24 cellular contexts compared by ENCODE assay signal in genomic region chr3:35674451-35675109, GRCh38. TPM values are rescaled to one million over a fixed set of nuclear protein-coding genes. Genes with fewer than 3 reads are reported as not detected.
DNase-seq lines count a peak whose midpoint lies in the region; ATAC-seq, FAIRE-seq and TF ChIP-seq lines count a peak whose summit lies in the region.
"Had no signal": no experiment of that assay in that cellular context is flagged by ENCODE, and none has a peak within 500 bp of the region (broad histone marks: within the 10 kb centered on the region; RNA-seq: fewer than 3 reads in every experiment).

No MANE protein-coding gene starts in this region.

- CTCF ChIA-PET in HepG2 (lab: Yijun Ruan, JAX; ENCODE audit: low intra/inter-chr PET ratio, low total read pairs) = no interaction called here

- FAIRE-seq in HepG2 (lab: Jason Lieb, UNC) (no peak), GM19239 (lab: Jason Lieb, UNC) (no peak)
- FAIRE-seq: A204.1, GM12878 had no signal

- H3K9me3 ChIP-seq in right lobe of liver = no peaks in the 10 kb centered on the region
- no peaks in the 10 kb centered on the region for H3K9me3 ChIP-seq in HepG2 (ENCODE audit: low read length)
- H3K9me3 ChIP-seq in SU-DHL-6 (ENCODE audit: insufficient read depth, low read length) = no peaks in the 10 kb centered on the region
- H3K9me3 ChIP-seq in gastrocnemius medialis = no peaks in the 10 kb centered on the region
- H3K9me3 ChIP-seq: BLaER1, Caco-2 had no signal

- H3K27me3 ChIP-seq in right lobe of liver = no peaks in the 10 kb centered on the region
- H3K27me3 ChIP-seq in HepG2 (ENCODE audit: control insufficient read depth in 1 of 2, insufficient read depth in 2 of 2, low read length in 2 of 2) = no peaks in the 10 kb centered on the region
- H3K27me3 ChIP-seq in SU-DHL-6 (ENCODE audit: low read length) = no peaks in the 10 kb centered on the region
- H3K27me3 ChIP-seq in dorsolateral prefrontal cortex = no peaks in the 10 kb centered on the region
- no peaks in the 10 kb centered on the region for H3K27me3 ChIP-seq in gastrocnemius medialis
- H3K27me3 ChIP-seq: BLaER1 had no signal

- peak in 3 of 4 donors; percentile 31 to 49 (median 36) for ATAC-seq in right lobe of liver
- ATAC-seq in HepG2 = no peak
- no peak for ATAC-seq in gastrocnemius medialis
- ATAC-seq in HG02588 (IDR thresholded peaks at IDR 0.05; ENCODE audit: unreplicated experiment) = no peak
- ATAC-seq: CD8-positive, alpha-beta T cell; GM12878; HCT116 had no signal

- H3F3A ChIP-seq in SU-DHL-6 (ENCODE audit: insufficient read depth) = peaks cover 45% of the 10 kb centered on the region

- H3K79me2 ChIP-seq in HepG2 (ENCODE audit: insufficient read depth, low read length) (no peaks in the 10 kb centered on the region), SU-DHL-6 (ENCODE audit: insufficient read depth, low read length) (peaks cover 34% of the 10 kb centered on the region)

- H3K9me2 ChIP-seq in SU-DHL-6 (replicated peaks; ENCODE audit: insufficient read depth, low read length) = no peaks in the 10 kb centered on the region

- no peaks in the 10 kb centered on the region for H3K36me3 ChIP-seq in right lobe of liver
- H3K36me3 ChIP-seq in HepG2 (replicated peaks in 1 of 2; ENCODE audit: control insufficient read depth in 1 of 2, insufficient read depth in 2 of 2, low read length in 2 of 2) = no peaks in the 10 kb centered on the region
- no peaks in the 10 kb centered on the region for H3K36me3 ChIP-seq in SU-DHL-6 (ENCODE audit: low read length)
- no peaks in the 10 kb centered on the region for H3K36me3 ChIP-seq in gastrocnemius medialis

- H3K4me3 ChIP-seq in right lobe of liver = no peak overlapping the region
- H3K4me3 ChIP-seq in HepG2 (replicated peaks in 1 of 3; ENCODE audit: insufficient read depth in 1 of 3, low read depth in 2 of 3, low read length in 3 of 3) = no peak overlapping the region
- no peak overlapping the region for H3K4me3 ChIP-seq in SU-DHL-6 (ENCODE audit: insufficient read depth, low read length, poor library complexity, severe bottlenecking)
- peak overlapping the region in 25 of 59 donors; percentile 1 to 43 (median 23) for H3K4me3 ChIP-seq in dorsolateral prefrontal cortex
- H3K4me3 ChIP-seq in gastrocnemius medialis = no peak overlapping the region
- H3K4me3 ChIP-seq: BLaER1, GM12878, GM23248 had no signal

- in situ Hi-C loops in HepG2 (cut with HindIII; ENCODE audit: extremely low pct_ligation_motif_present, low pct_unique_long_range_greater_than_20kb) (no loop called here), gastrocnemius medialis (cut with MboI; ENCODE audit: low sequenced_read_pairs in 4 of 4) (no loop called here)

- H3K4me1 ChIP-seq in right lobe of liver (peaks cover 0 to 3% (median 0%) of the 10 kb centered on the region in 4 donors), HepG2 (ENCODE audit: insufficient read depth, low read length) (no peaks in the 10 kb centered on the region), gastrocnemius medialis (peaks cover 45 to 72% of the 10 kb centered on the region in 2 donors)
- H3K4me1 ChIP-seq: Caco-2 had no signal

- TF ChIP-seq RAD21 in HepG2 (CRISPR knock-in tag; IDR thresholded peaks at IDR 0.05) = no peak

- H3K27ac ChIP-seq in right lobe of liver (peak overlapping the region in 2 of 3 donors; percentile 36 to 41), HepG2 (ENCODE audit: extremely low read length, insufficient read depth, low read length) (no peak overlapping the region), SU-DHL-6 (ENCODE audit: low read depth, low read length) (peak overlapping the region; percentile 99), dorsolateral prefrontal cortex (peak overlapping the region in 54 of 59 donors; percentile 0 to 91 (median 68)), gastrocnemius medialis (peak overlapping the region; percentile 77 to 94 (median 83))
- H3K27ac ChIP-seq: 22Rv1, BLaER1, C4-2B, GM23248 had no signal

- TF ChIP-seq EP300 in HepG2 (IDR thresholded peaks at IDR 0.05; ENCODE audit: low read depth in 2 of 2, low read length in 2 of 2) = no peak
- no peak for TF ChIP-seq EP300 in HepG2 (CRISPR knock-in tag; IDR thresholded peaks at IDR 0.05; ENCODE audit: borderline replicate concordance)

- no peak overlapping the region for H3K4me2 ChIP-seq in HepG2 (ENCODE audit: low read depth, low read length)
- H3K4me2 ChIP-seq in SU-DHL-6 (ENCODE audit: low read depth, low read length, poor library complexity, severe bottlenecking) = peak overlapping the region; percentile 84
- H3K4me2 ChIP-seq: BLaER1 had no signal

- TF ChIP-seq POLR2A in right lobe of liver (IDR thresholded peaks at IDR 0.05) = no peak
- no peak for TF ChIP-seq POLR2A in HepG2 (IDR thresholded peaks at IDR 0.05; ENCODE audit: insufficient read depth in 1 of 2, low read depth in 2 of 2, low read length in 2 of 2)
- TF ChIP-seq POLR2A in gastrocnemius medialis (IDR thresholded peaks at IDR 0.05) = no peak

- no peak overlapping the region for H3K9ac ChIP-seq in HepG2 (ENCODE audit: insufficient read depth, low read depth, low read length)
- peak overlapping the region; percentile 21; the same call in 1 of the 2 replicates for H3K9ac ChIP-seq in SU-DHL-6 (ENCODE audit: low read length)
- H3K9ac ChIP-seq: BLaER1, GM23248 had no signal

- intact Hi-C loops in right lobe of liver (cut with DNase I) = no loop called here
- intact Hi-C loops in HepG2 (cut with micrococcal nuclease; ENCODE audit: unreplicated experiment) = no loop called here
- intact Hi-C loops in dorsolateral prefrontal cortex (cut with DNase I) = no loop called here
- intact Hi-C loops in gastrocnemius medialis (cut with DNase I; ENCODE audit: low total_unique reads) = no loop called here

- DNase-seq in right lobe of liver = no peak
- DNase-seq in HepG2 (ENCODE audit: low spot score) = no peak
- DNase-seq in dorsolateral prefrontal cortex = no peak
- DNase-seq in gastrocnemius medialis = no peak
- no peak for DNase-seq in GM19239 (ENCODE audit: insufficient read length, low spot score)
- no peak for DNase-seq in NCI-H146 (lab: John Stamatoyannopoulos, UW)
- DNase-seq: Caco-2; CD4-positive, CD25-positive, alpha-beta regulatory T cell; CD8-positive, alpha-beta T cell; DMS153; EL; GDM1; GM23248; H9 had no signal

- H2AFZ ChIP-seq in HepG2 (ENCODE audit: low read length) = no peak overlapping the region
- no peak overlapping the region for H2AFZ ChIP-seq in SU-DHL-6 (ENCODE audit: low read depth, low read length, severe bottlenecking)
- H2AFZ ChIP-seq: GM23248 had no signal

- TF ChIP-seq CTCF in right lobe of liver (IDR thresholded peaks at IDR 0.05) = no peak
- no peak for TF ChIP-seq CTCF in HepG2 (CRISPR knock-in tag; IDR thresholded peaks at IDR 0.05)
- TF ChIP-seq CTCF in SU-DHL-6 (IDR thresholded peaks at IDR 0.05; ENCODE audit: insufficient read depth, low read length, poor library complexity, severe bottlenecking) = no peak
- TF ChIP-seq CTCF in dorsolateral prefrontal cortex (IDR thresholded peaks at IDR 0.05 in 54 of 56, conservative IDR thresholded peaks at IDR 0.05 in 2 of 56; ENCODE audit: low read depth in 1 of 56, partially characterized antibody in 56 of 56) = no peak
- no peak for TF ChIP-seq CTCF in gastrocnemius medialis (IDR thresholded peaks at IDR 0.05 in 4 of 5, conservative IDR thresholded peaks at IDR 0.05 in 1 of 5)

- H4K20me1 ChIP-seq in HepG2 (ENCODE audit: insufficient read depth, low read length) (no peaks in the 10 kb centered on the region), SU-DHL-6 (ENCODE audit: low read depth, low read length) (no peaks in the 10 kb centered on the region)

- 37% methylated on average over 5 of the region's 5 CpGs for WGBS in right lobe of liver (ENCODE audit: insufficient coverage, low coverage, low lambda C conversion rate, missing lambda C conversion rate)
- 22% methylated on average over 5 of the region's 5 CpGs for WGBS in HepG2 (ENCODE audit: low lambda C conversion rate)

- no TSS peak for BruUV-seq in HepG2 (replicated peaks; lab: Mats Ljungman, UMichigan)

- POLR2A ChIA-PET in HepG2 (lab: Yijun Ruan, JAX) = no interaction called here

TF ChIP-seq in HepG2, 621 proteins besides CTCF, POLR2A, EP300 and RAD21 (continues in another document):
- TF ChIP-seq ZBTB1 (CRISPR knock-in tag; IDR thresholded peaks at IDR 0.05; ENCODE audit: borderline replicate concordance) (no peak), MIER2 (CRISPR knock-in tag; IDR thresholded peaks at IDR 0.05) (no peak), MZF1 (CRISPR knock-in tag; IDR thresholded peaks at IDR 0.05; ENCODE audit: borderline replicate concordance) (no peak), RARA (CRISPR knock-in tag; IDR thresholded peaks at IDR 0.05) (no peak), BORCS8-MEF2B (CRISPR knock-in tag; IDR thresholded peaks at IDR 0.05) (no peak), ATRX (CRISPR knock-in tag; IDR thresholded peaks at IDR 0.05; ENCODE audit: borderline replicate concordance) (no peak)

RNA-seq across cellular contexts. Expression of gene ARPP21, which starts 35.3 kb away (rescaled TPM):
- total RNA-seq in right lobe of liver = 1 to 10 TPM in 2 of 6 experiments, under 1 TPM in 3, not detected in 1; 0.51 to 1.8 (median 0.92) TPM
- total RNA-seq in HepG2 (2016; rRNA removed; fragmentation: Illumina TruSeq; extraction: Trizol) = not detected in 2 replicates
- total RNA-seq in HepG2 (2016; cell fraction: cytosol; rRNA removed; fragmentation: Illumina TruSeq; extraction: Trizol; ENCODE audit: low read depth) = not detected in 2 replicates
- total RNA-seq in HepG2 (2016; cell fraction: insoluble cytoplasmic fraction; rRNA removed; fragmentation: Illumina TruSeq; extraction: Trizol) = not detected in 2 replicates
- total RNA-seq in HepG2 (2016; cell fraction: membrane; rRNA removed; fragmentation: Illumina TruSeq; extraction: Trizol) = not detected in 2 replicates
- total RNA-seq in HepG2 (2016; cell fraction: nucleus; rRNA removed; fragmentation: Illumina TruSeq; extraction: Trizol) = not detected in 2 replicates
- polyA plus RNA-seq in HepG2 (2011; rRNA removed) = not detected in 2 replicates
- not detected in 2 replicates for polyA plus RNA-seq in HepG2 (2011; cell fraction: cytosol; rRNA removed)
- not detected in 2 replicates for polyA plus RNA-seq in HepG2 (2011; cell fraction: nucleus; rRNA removed)
- polyA plus RNA-seq in HepG2 (2012) = not detected in 2 replicates
- not detected in 2 replicates for polyA plus RNA-seq in HepG2 (2016; cell fraction: cytosol; fragmentation: Illumina TruSeq; extraction: Trizol; ENCODE audit: low read depth)
- not detected in 2 replicates for polyA plus RNA-seq in HepG2 (2016; cell fraction: insoluble cytoplasmic fraction; fragmentation: Illumina TruSeq; extraction: Trizol; ENCODE audit: low read depth)
- not detected in 2 replicates for polyA plus RNA-seq in HepG2 (2016; cell fraction: membrane; fragmentation: Illumina TruSeq; extraction: Trizol; ENCODE audit: low read depth)
- not detected in 2 replicates for polyA plus RNA-seq in HepG2 (2016; cell fraction: nucleus; fragmentation: Illumina TruSeq; extraction: Trizol; ENCODE audit: insufficient read depth, low read depth)
- polyA minus RNA-seq in HepG2 (2011; rRNA and poly(A)+ RNA removed; ENCODE audit: low replicate concordance) = not detected in 2 replicates
- not detected in 2 replicates for polyA minus RNA-seq in HepG2 (2011; cell fraction: cytosol; rRNA and poly(A)+ RNA removed)
- not detected in 2 replicates for polyA minus RNA-seq in HepG2 (2011; cell fraction: nucleus; rRNA and poly(A)+ RNA removed)
- total RNA-seq in dorsolateral prefrontal cortex = 100 to 1,000 TPM in 116 of 120 experiments, 10 to 100 TPM in 4; 77.6 to 293 (median 180) TPM
- 10 to 100 TPM; 58.7 to 93.8 (median 67.5) TPM for total RNA-seq in gastrocnemius medialis
- total RNA-seq: B cell; Caco-2; CD4-positive, CD25-positive, alpha-beta regulatory T cell; CD8-positive, alpha-beta T cell; GM12878; GM23248; H9 had no signal
- polyA plus RNA-seq: AG04450; CD4-positive, CD25-positive, alpha-beta regulatory T cell; GM12878; GM23248 had no signal

Comparison
In these comparisons a context has a peak if more than half of its experiments do, and no peak if none do; other contexts are left out.
1. ATAC-seq: peak in right lobe of liver (3 of 4); none in HepG2 (single experiment), gastrocnemius medialis (0 of 2) and HG02588 (single experiment).
2. RNA of gene ARPP21, which starts 35.3 kb away (total RNA-seq): 77.6 to 293 TPM in dorsolateral prefrontal cortex and 58.7 to 93.8 TPM in gastrocnemius medialis; 0.51 to 1.8 TPM in right lobe of liver and not detected in HepG2; every median in the first group is over 10 times any median in the second.